ENCODE assay signal across 17 cellular contexts in the genomic region with DNA sequence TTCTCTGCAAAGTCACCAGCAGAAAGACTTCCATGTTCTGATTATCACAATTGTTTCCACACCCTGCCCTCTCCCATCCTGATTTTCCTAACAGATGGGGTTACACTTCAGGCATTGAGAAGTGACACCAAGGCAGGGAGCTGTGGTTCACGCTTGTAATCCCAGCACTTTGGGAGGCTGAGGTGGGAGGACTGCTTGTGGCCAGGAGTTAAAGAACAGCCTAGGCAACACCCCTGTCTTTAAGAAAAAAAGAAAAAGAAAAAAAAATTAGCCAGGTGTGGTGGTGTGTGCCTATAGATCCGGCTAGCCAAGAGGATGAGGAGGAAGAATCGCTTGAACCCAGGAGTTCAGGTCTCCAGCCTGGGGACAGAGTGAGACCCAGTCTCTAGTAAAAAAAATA. TPM values are rescaled to one million over a fixed set of nuclear protein-coding genes. Genes with fewer than 3 reads are reported as not detected.
DNase-seq lines count a peak whose midpoint lies in the region; ATAC-seq, FAIRE-seq and TF ChIP-seq lines count a peak whose summit lies in the region.
"Had no signal": no experiment of that assay in that cellular context is flagged by ENCODE, and none has a peak within 500 bp of the region (broad histone marks: within the 10 kb centered on the region; RNA-seq: fewer than 3 reads in every experiment).

No MANE protein-coding gene starts in this region.

- peaks cover 100% of the 10 kb centered on the region for H3K79me2 ChIP-seq in astrocyte (ENCODE audit: insufficient read depth, low read length)

- H3K36me3 ChIP-seq in astrocyte (ENCODE audit: insufficient read depth, low read length) (no peaks in the 10 kb centered on the region), left lung (peaks cover 0 to 21% of the 10 kb centered on the region in 2 donors)

- no peak for TF ChIP-seq CTCF in NB4 (IDR thresholded peaks at IDR 0.05; ENCODE audit: low read depth, low read length)
- TF ChIP-seq CTCF in astrocyte (IDR thresholded peaks at IDR 0.05; ENCODE audit: insufficient read depth, low read depth, low read length) = no peak
- no peak for TF ChIP-seq CTCF in nephron progenitor cell (IDR thresholded peaks at IDR 0.05)
- TF ChIP-seq CTCF in left lung (IDR thresholded peaks at IDR 0.05) = no peak

- no peaks in the 10 kb centered on the region for H3K27me3 Mint-ChIP-seq in T-helper 1 cell treated with Interleukin-12 subunit alpha and Interleukin-12 subunit beta and Interleukin-4 antibody, amounts not matched to agents 30 μg/mL and 1 μg/mL, for 36 hours (ENCODE audit: low read depth)
- no peaks in the 10 kb centered on the region for H3K27me3 Mint-ChIP-seq in astrocyte (ENCODE audit: low read depth, unreplicated experiment)
- H3K27me3 Mint-ChIP-seq in nephron progenitor cell (ENCODE audit: low read depth, poor library complexity) = peaks cover 2% of the 10 kb centered on the region

- H3K4me1 ChIP-seq in astrocyte (ENCODE audit: insufficient read depth, low read length) (peaks cover 15% of the 10 kb centered on the region), left lung (peaks cover 35 to 69% of the 10 kb centered on the region in 2 donors)

- no peaks in the 10 kb centered on the region for H3K9me3 Mint-ChIP-seq in T-helper 1 cell treated with Interleukin-12 subunit alpha and Interleukin-12 subunit beta and Interleukin-4 antibody, amounts not matched to agents 30 μg/mL and 1 μg/mL, for 36 hours
- H3K9me3 Mint-ChIP-seq in astrocyte (ENCODE audit: unreplicated experiment) (no peaks in the 10 kb centered on the region), nephron progenitor cell (no peaks in the 10 kb centered on the region)
- H3K9me3 Mint-ChIP-seq: nephron had no signal

- peaks cover 51% of the 10 kb centered on the region for H3K4me1 Mint-ChIP-seq in T-helper 1 cell treated with Interleukin-12 subunit alpha and Interleukin-12 subunit beta and Interleukin-4 antibody, amounts not matched to agents 30 μg/mL and 1 μg/mL, for 36 hours (ENCODE audit: low read depth)
- H3K4me1 Mint-ChIP-seq in astrocyte (ENCODE audit: low read depth, unreplicated experiment) (peaks cover 29% of the 10 kb centered on the region), nephron progenitor cell (peaks cover 49% of the 10 kb centered on the region)

- peaks cover 29% of the 10 kb centered on the region for H3K36me3 Mint-ChIP-seq in T-helper 1 cell treated with Interleukin-12 subunit alpha and Interleukin-12 subunit beta and Interleukin-4 antibody, amounts not matched to agents 30 μg/mL and 1 μg/mL, for 36 hours (ENCODE audit: low read depth)
- H3K36me3 Mint-ChIP-seq in astrocyte (ENCODE audit: low read depth, unreplicated experiment) = peaks cover 8% of the 10 kb centered on the region
- peaks cover 38% of the 10 kb centered on the region for H3K36me3 Mint-ChIP-seq in nephron progenitor cell (ENCODE audit: low read depth)

- peak overlapping the region; percentile 32 for H3K4me3 Mint-ChIP-seq in T-helper 1 cell treated with Interleukin-12 subunit alpha and Interleukin-12 subunit beta and Interleukin-4 antibody, amounts not matched to agents 30 μg/mL and 1 μg/mL, for 36 hours
- H3K4me3 Mint-ChIP-seq in astrocyte (ENCODE audit: unreplicated experiment) (no peak overlapping the region), nephron progenitor cell (no peak overlapping the region)

- H3K27me3 ChIP-seq in astrocyte (ENCODE audit: insufficient read depth, low read length) (no peaks in the 10 kb centered on the region), left lung (no peaks in the 10 kb centered on the region)
- H3K27me3 ChIP-seq: tibial artery had no signal

- no peaks in the 10 kb centered on the region for H3K9me3 ChIP-seq in astrocyte (ENCODE audit: insufficient read depth, low read depth, low read length)
- H3K9me3 ChIP-seq in left lung = no peaks in the 10 kb centered on the region
- H3K9me3 ChIP-seq: tibial artery had no signal

- peak overlapping the region; percentile 39 for H3K4me2 ChIP-seq in astrocyte (ENCODE audit: low read length)
- H3K4me2 ChIP-seq: KMS-11, smooth muscle cell had no signal

- no peak for TF ChIP-seq POLR2A in NB4 (IDR thresholded peaks at IDR 0.05; ENCODE audit: extremely low read depth, insufficient read length)

- DNase-seq in T-helper 1 cell = no peak
- DNase-seq in NB4 (ENCODE audit: low read depth) = no peak
- DNase-seq in astrocyte (ENCODE audit: low read depth) = no peak
- no peak for DNase-seq in nephron progenitor cell
- no peak for DNase-seq in left lung
- DNase-seq in frontal cortex (ENCODE audit: low spot score in 2 of 2) = no peak
- DNase-seq in caudate nucleus (lab: John Stamatoyannopoulos, UW) = no peak
- DNase-seq: Calu3, dermis blood vessel endothelial cell, NCI-H187, NCI-H774, tibial artery had no signal

- H3K9ac ChIP-seq in astrocyte (ENCODE audit: low read length) = no peak overlapping the region
- H3K9ac ChIP-seq: KMS-11 had no signal

- FAIRE-seq in astrocyte (lab: Jason Lieb, UNC) (no peak), frontal cortex (lab: Jason Lieb, UNC) (no peak)

- H2AFZ ChIP-seq in astrocyte (ENCODE audit: low read depth, low read length) = no peak overlapping the region

- no peak overlapping the region for H3K27ac ChIP-seq in astrocyte (ENCODE audit: low read depth, low read length)
- H3K27ac ChIP-seq in left lung = no peak overlapping the region
- H3K27ac ChIP-seq in caudate nucleus (ENCODE audit: low read depth, low read length) = no peak overlapping the region
- H3K27ac ChIP-seq: 22Rv1, KMS-11, tibial artery had no signal

- H3K27ac Mint-ChIP-seq in T-helper 1 cell treated with Interleukin-12 subunit alpha and Interleukin-12 subunit beta and Interleukin-4 antibody, amounts not matched to agents 30 μg/mL and 1 μg/mL, for 36 hours = peak overlapping the region; percentile 77
- H3K27ac Mint-ChIP-seq in astrocyte (ENCODE audit: unreplicated experiment) (no peak overlapping the region), nephron progenitor cell (peak overlapping the region; percentile 84)
- H3K27ac Mint-ChIP-seq: nephron had no signal

- H3K4me3 ChIP-seq in NB4 (ENCODE audit: low read depth, low read length) = peak overlapping the region; percentile 85
- no peak overlapping the region for H3K4me3 ChIP-seq in astrocyte (ENCODE audit: insufficient read depth, low read depth, low read length)
- no peak overlapping the region for H3K4me3 ChIP-seq in left lung
- H3K4me3 ChIP-seq: smooth muscle cell, tibial artery had no signal

- ATAC-seq in left lung = no peak

- intact Hi-C loops in left lung (cut with DNase I) = no loop called here

- H4K20me1 ChIP-seq in astrocyte (ENCODE audit: insufficient read depth, low read length) = peaks cover 95% of the 10 kb centered on the region

RNA-seq across cellular contexts. Expression of gene PPP1CC, which starts 5.2 kb away (rescaled TPM):
- total RNA-seq in astrocyte = 94.8 and 107 TPM in 2 replicates
- 100 to 1,000 TPM in 1 of 2 donors, 10 to 100 TPM in 1; 86.8 to 104 TPM for total RNA-seq in left lung
- 140 TPM for total RNA-seq in frontal cortex

RNA-seq across cellular contexts. Expression of gene HVCN1, which starts 48.6 kb away (rescaled TPM):
- total RNA-seq in astrocyte = 0.94 and 1.0 TPM in 2 replicates
- 10 to 100 TPM; 10.7 to 12.4 TPM for total RNA-seq in left lung
- total RNA-seq in frontal cortex = 7.3 TPM
